ENCODE assay signal across 14 cellular contexts in genomic region chr1:10328534-10328933, GRCh38.
DNase-seq lines count a peak whose midpoint lies in the region; TF ChIP-seq lines count a peak whose summit lies in the region.
"Had no signal": no experiment of that assay in that cellular context is flagged by ENCODE, and none has a peak within 500 bp of the region (broad histone marks: within the 10 kb centered on the region; RNA-seq: fewer than 3 reads in every experiment).

No MANE protein-coding gene starts in this region.

- H3K27ac ChIP-seq in neutrophil (peak overlapping the region; percentile 66), A673 (ENCODE audit: low read depth, low read length, poor library complexity, severe bottlenecking) (no peak overlapping the region)
- H3K27ac ChIP-seq: C4-2B had no signal

- CTCF ChIA-PET in A673 (lab: Charles Lee), result no interaction called here

- H3K27me3 ChIP-seq in neutrophil, result no peaks in the 10 kb centered on the region
- H3K27me3 ChIP-seq in A673 (replicated peaks; ENCODE audit: insufficient read depth, low read depth, low read length, poor library complexity), result no peaks in the 10 kb centered on the region
- H3K27me3 ChIP-seq: BE2C had no signal

- DNase-seq in AML-193 (lab: John Stamatoyannopoulos, UW) (peak; percentile 36 to 63), MV-4-11 (lab: John Stamatoyannopoulos, UW) (peak; percentile 59), SKM-1 treated with dmso at 0.1 percent for 144 hours (lab: John Stamatoyannopoulos, UW; ENCODE audit: unreplicated experiment) (peak; percentile 70), A673 (ENCODE audit: low spot score) (no peak), amygdala (lab: John Stamatoyannopoulos, UW) (no peak)
- DNase-seq in activated CD4-positive, alpha-beta T cell treated with anti-CD3 and anti-CD28 coated beads for 4 hours, result no peak
- DNase-seq: BE2C; CD4-positive, alpha-beta memory T cell; DMS79; H7 had no signal

- POLR2A ChIA-PET in A673 (lab: Charles Lee; ENCODE audit: low non-redundant PET), result no interaction called here

- H3K4me1 ChIP-seq in neutrophil (ENCODE audit: control insufficient read depth in 1 of 2, insufficient read depth in 1 of 2, low read depth in 1 of 2, low read length in 1 of 2) (no peaks in the 10 kb centered on the region), A673 (ENCODE audit: insufficient read depth, low read length, poor library complexity, severe bottlenecking) (peaks cover 10% of the 10 kb centered on the region)
- H3K4me1 ChIP-seq: BE2C had no signal

- H3K36me3 ChIP-seq in neutrophil, result peaks cover 77% of the 10 kb centered on the region
- peaks cover 38% of the 10 kb centered on the region for H3K36me3 ChIP-seq in A673 (ENCODE audit: insufficient read depth, low read length, poor library complexity, severe bottlenecking)
- H3K36me3 ChIP-seq: BE2C had no signal

- TF ChIP-seq CTCF in neutrophil (IDR thresholded peaks at IDR 0.05), result no peak
- no peak for TF ChIP-seq CTCF in A673 (conservative IDR thresholded peaks at IDR 0.05; ENCODE audit: low read depth, low read length)

- H3K9me3 ChIP-seq in neutrophil (no peaks in the 10 kb centered on the region), A673 (ENCODE audit: low read depth, low read length, poor library complexity, severe bottlenecking) (no peaks in the 10 kb centered on the region)
- H3K9me3 ChIP-seq: BE2C had no signal

- intact Hi-C loops in A673 (cut with micrococcal nuclease; ENCODE audit: unreplicated experiment), result no loop called here

- no peak overlapping the region for H3K4me3 ChIP-seq in neutrophil (ENCODE audit: low read depth in 1 of 2, low read length in 1 of 2)
- no peak overlapping the region for H3K4me3 ChIP-seq in A673 (ENCODE audit: low read depth, low read length, poor library complexity, severe bottlenecking)
- H3K4me3 ChIP-seq: GM12878, GM23338 had no signal

- no TSS peak for BruUV-seq in A673 (replicated peaks; lab: Mats Ljungman, UMichigan)

Comparison
In these comparisons a context has a peak if more than half of its experiments do, and no peak if none do; other contexts are left out.
1. DNase-seq: peak in AML-193 (2 of 2), MV-4-11 (single experiment) and SKM-1 treated with dmso at 0.1 percent for 144 hours (single experiment); none in A673 (single experiment), activated CD4-positive, alpha-beta T cell treated with anti-CD3 and anti-CD28 coated beads for 4 hours (0 of 2) and amygdala (0 of 56).